13 cellular contexts compared by ENCODE assay signal in genomic region chr21:46000731-46001641, GRCh38. TPM values are rescaled to one million over a fixed set of nuclear protein-coding genes. Genes with fewer than 3 reads are reported as not detected.
DNase-seq lines count a peak whose midpoint lies in the region; ATAC-seq and TF ChIP-seq lines count a peak whose summit lies in the region.
"Had no signal": no experiment of that assay in that cellular context is flagged by ENCODE, and none has a peak within 500 bp of the region (broad histone marks: within the 10 kb centered on the region; RNA-seq: fewer than 3 reads in every experiment).

No MANE protein-coding gene starts in this region.

- ATAC-seq in HCT116 (peak; percentile 34; the same call in 1 of the 2 replicates), esophagus mucosa (no peak)

- TF ChIP-seq RAD21 in HCT116 (IDR thresholded peaks at IDR 0.05; ENCODE audit: low read depth), result no peak

- no peak overlapping the region for H2AFZ ChIP-seq in HCT116 (ENCODE audit: low read depth, low read length, poor library complexity, severe bottlenecking)

- H3K36me3 ChIP-seq in HCT116 (ENCODE audit: control insufficient read depth in 1 of 2, insufficient read depth in 2 of 2, low read length in 2 of 2) (no peaks in the 10 kb centered on the region; a peak in 1 of 4 replicates), WERI-Rb-1 (peaks cover 5% of the 10 kb centered on the region), left ventricle myocardium inferior (peaks cover 78% of the 10 kb centered on the region), prostate gland (no peaks in the 10 kb centered on the region)
- H3K36me3 ChIP-seq: right lobe of liver had no signal

- TF ChIP-seq POLR2A in HCT116 (IDR thresholded peaks at IDR 0.05; ENCODE audit: borderline replicate concordance, extremely low read depth, insufficient read depth, insufficient read length), result no peak
- no peak for TF ChIP-seq POLR2A in prostate gland (IDR thresholded peaks at IDR 0.05)

- no peaks in the 10 kb centered on the region for H4K20me1 ChIP-seq in HCT116 (ENCODE audit: insufficient read depth)

- no peaks in the 10 kb centered on the region for H3K9me2 ChIP-seq in HCT116 (ENCODE audit: insufficient read depth)

- no peak for DNase-seq in HCT116 (ENCODE audit: low read depth, low spot score)
- DNase-seq in WERI-Rb-1, result peak; percentile 14
- DNase-seq in left ventricle myocardium inferior, result peak; percentile 16
- peak; percentile 2 for DNase-seq in prostate gland (ENCODE audit: low spot score)
- no peak for DNase-seq in 8988T
- DNase-seq in T-helper 9 cell, result no peak
- DNase-seq: caudate nucleus, erythroblast, HCEC 1CT, NCI-H748 treated with DMSO at 0.1 percent for 48 hours had no signal

- no peak overlapping the region for H3K4me2 ChIP-seq in HCT116 (ENCODE audit: low read length)

- no TSS peak for BruUV-seq in HCT116 (replicated peaks; lab: Mats Ljungman, UMichigan)

- no peaks in the 10 kb centered on the region for H3K79me2 ChIP-seq in HCT116 (ENCODE audit: insufficient read depth, low read length)

- H3K9me3 ChIP-seq in HCT116 (ENCODE audit: control insufficient read depth in 1 of 2, insufficient read depth in 1 of 2, low read depth in 1 of 2, low read length in 2 of 2) (no peaks in the 10 kb centered on the region), WERI-Rb-1 (ENCODE audit: severe bottlenecking) (no peaks in the 10 kb centered on the region), left ventricle myocardium inferior (replicated peaks) (no peaks in the 10 kb centered on the region), prostate gland (no peaks in the 10 kb centered on the region)
- H3K9me3 ChIP-seq: right lobe of liver had no signal

- no peaks in the 10 kb centered on the region for H3K27me3 ChIP-seq in HCT116 (ENCODE audit: insufficient read depth, low read length)
- no peaks in the 10 kb centered on the region for H3K27me3 ChIP-seq in WERI-Rb-1 (ENCODE audit: insufficient read depth, low read depth, severe bottlenecking)
- H3K27me3 ChIP-seq in left ventricle myocardium inferior (ENCODE audit: low read depth), result no peaks in the 10 kb centered on the region
- H3K27me3 ChIP-seq in prostate gland (replicated peaks; ENCODE audit: insufficient read depth), result no peaks in the 10 kb centered on the region
- H3K27me3 ChIP-seq: right lobe of liver had no signal

- H3K9ac ChIP-seq in HCT116 (ENCODE audit: low read length), result no peak overlapping the region

- H3K27ac ChIP-seq in HCT116 (ENCODE audit: low read depth, low read length) (no peak overlapping the region), WERI-Rb-1 (no peak overlapping the region), left ventricle myocardium inferior (replicated peaks) (peak overlapping the region; percentile 16), prostate gland (no peak overlapping the region)
- H3K27ac ChIP-seq: right lobe of liver, VCaP had no signal

- TF ChIP-seq CTCF in HCT116 (IDR thresholded peaks at IDR 0.05 in 2 of 3, conservative IDR thresholded peaks at IDR 0.05 in 1 of 3; ENCODE audit: borderline replicate concordance in 1 of 3, insufficient read depth in 1 of 3, low read depth in 2 of 3, low read length in 2 of 3) (no peak), WERI-Rb-1 (IDR thresholded peaks at IDR 0.05; ENCODE audit: low read depth, low read length) (no peak), left ventricle myocardium inferior (IDR thresholded peaks at IDR 0.05; ENCODE audit: borderline replicate concordance) (no peak), prostate gland (IDR thresholded peaks at IDR 0.05) (no peak)

- WGBS in prostate gland, result 73% methylated on average over 38 of the region's 44 CpGs

- RAD21 ChIA-PET in HCT116 (lab: Charles Lee; ENCODE audit: low non-redundant PET in 1 of 2, low total read pairs in 2 of 2, uncharacterized antibody in 2 of 2, unreplicated experiment in 2 of 2), result no interaction called here

- CTCF ChIA-PET in HCT116 (lab: Charles Lee), result no interaction called here

- H3K4me1 ChIP-seq in HCT116 (ENCODE audit: control insufficient read depth in 1 of 2, insufficient read depth in 2 of 2, low read length in 2 of 2) (peaks cover 5 to 8% of the 10 kb centered on the region in 2 experiments), left ventricle myocardium inferior (no peaks in the 10 kb centered on the region), prostate gland (replicated peaks) (no peaks in the 10 kb centered on the region)
- H3K4me1 ChIP-seq: right lobe of liver had no signal

- intact Hi-C loops in HCT116 (cut with micrococcal nuclease) (no loop called here), left ventricle myocardium inferior (cut with micrococcal nuclease) (no loop called here), prostate gland (cut with DNase I) (no loop called here)

- no peak overlapping the region for H3K4me3 ChIP-seq in HCT116 (replicated peaks in 1 of 2; ENCODE audit: low read depth in 1 of 2, low read length in 2 of 2)
- H3K4me3 ChIP-seq in WERI-Rb-1 (ENCODE audit: low read depth, low read length), result no peak overlapping the region
- no peak overlapping the region for H3K4me3 ChIP-seq in left ventricle myocardium inferior
- H3K4me3 ChIP-seq in prostate gland, result no peak overlapping the region
- H3K4me3 ChIP-seq: right lobe of liver had no signal

- POLR2A ChIA-PET in HCT116 (lab: Charles Lee), result no interaction called here

TF ChIP-seq in HCT116, 20 proteins besides CTCF, POLR2A, EP300 and RAD21:
- TF ChIP-seq MAX (IDR thresholded peaks at IDR 0.05) (no peak), ZFX (IDR thresholded peaks at IDR 0.05) (no peak), CBX3 (IDR thresholded peaks at IDR 0.05; ENCODE audit: low read depth) (no peak), SRF (IDR thresholded peaks at IDR 0.05; ENCODE audit: low read depth) (no peak), REST (IDR thresholded peaks at IDR 0.05; ENCODE audit: low read depth) (no peak), YY1 (IDR thresholded peaks at IDR 0.05; ENCODE audit: extremely low read depth, insufficient replicate concordance, low read depth, low read length) (no peak), ZNF274 (IDR thresholded peaks at IDR 0.05; ENCODE audit: low read depth, low read length) (no peak), SIN3A (IDR thresholded peaks at IDR 0.05; ENCODE audit: low read depth) (no peak)
- TF ChIP-seq, protein P1, sequence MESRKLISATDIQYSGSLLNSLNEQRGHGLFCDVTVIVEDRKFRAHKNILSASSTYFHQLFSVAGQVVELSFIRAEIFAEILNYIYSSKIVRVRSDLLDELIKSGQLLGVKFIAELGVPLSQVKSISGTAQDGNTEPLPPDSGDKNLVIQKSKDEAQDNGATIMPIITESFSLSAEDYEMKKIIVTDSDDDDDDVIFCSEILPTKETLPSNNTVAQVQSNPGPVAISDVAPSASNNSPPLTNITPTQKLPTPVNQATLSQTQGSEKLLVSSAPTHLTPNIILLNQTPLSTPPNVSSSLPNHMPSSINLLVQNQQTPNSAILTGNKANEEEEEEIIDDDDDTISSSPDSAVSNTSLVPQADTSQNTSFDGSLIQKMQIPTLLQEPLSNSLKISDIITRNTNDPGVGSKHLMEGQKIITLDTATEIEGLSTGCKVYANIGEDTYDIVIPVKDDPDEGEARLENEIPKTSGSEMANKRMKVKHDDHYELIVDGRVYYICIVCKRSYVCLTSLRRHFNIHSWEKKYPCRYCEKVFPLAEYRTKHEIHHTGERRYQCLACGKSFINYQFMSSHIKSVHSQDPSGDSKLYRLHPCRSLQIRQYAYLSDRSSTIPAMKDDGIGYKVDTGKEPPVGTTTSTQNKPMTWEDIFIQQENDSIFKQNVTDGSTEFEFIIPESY (IDR thresholded peaks at IDR 0.05; ENCODE audit: extremely low read depth, insufficient replicate concordance, low read length), result no peak
- TF ChIP-seq, protein P2, sequence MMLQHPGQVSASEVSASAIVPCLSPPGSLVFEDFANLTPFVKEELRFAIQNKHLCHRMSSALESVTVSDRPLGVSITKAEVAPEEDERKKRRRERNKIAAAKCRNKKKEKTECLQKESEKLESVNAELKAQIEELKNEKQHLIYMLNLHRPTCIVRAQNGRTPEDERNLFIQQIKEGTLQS (IDR thresholded peaks at IDR 0.05), result no peak

RNA-seq across cellular contexts. Expression of gene COL6A1, which starts 19.4 kb away (rescaled TPM):
- total RNA-seq in HCT116 (2021; ENCODE audit: unreplicated experiment), result 87.5 TPM
- 96.4 and 117 TPM in 2 replicates for polyA plus RNA-seq in HCT116 (2012)
- total RNA-seq in left ventricle myocardium inferior, result 154 TPM
- total RNA-seq in prostate gland, result 100 to 1,000 TPM; 163 to 265 TPM
- total RNA-seq in esophagus mucosa, result 17.8 TPM

Comparison
In these comparisons a context has a peak if more than half of its experiments do, and no peak if none do; other contexts are left out.
1. DNase-seq: peak in WERI-Rb-1 (single experiment), left ventricle myocardium inferior (single experiment) and prostate gland (single experiment); none in HCT116 (single experiment), 8988T (single experiment) and T-helper 9 cell (single experiment).